Comparison of ENCODE assay signal across 2 cellular contexts in genomic region chr10:2890093-2890492, GRCh38.
TF ChIP-seq lines count a peak whose summit lies in the region.

No MANE protein-coding gene starts in this region.

TF ChIP-seq in SK-N-SH, 30 proteins besides CTCF, POLR2A, EP300 and RAD21 (continued from another document):
- TF ChIP-seq, protein P1, sequence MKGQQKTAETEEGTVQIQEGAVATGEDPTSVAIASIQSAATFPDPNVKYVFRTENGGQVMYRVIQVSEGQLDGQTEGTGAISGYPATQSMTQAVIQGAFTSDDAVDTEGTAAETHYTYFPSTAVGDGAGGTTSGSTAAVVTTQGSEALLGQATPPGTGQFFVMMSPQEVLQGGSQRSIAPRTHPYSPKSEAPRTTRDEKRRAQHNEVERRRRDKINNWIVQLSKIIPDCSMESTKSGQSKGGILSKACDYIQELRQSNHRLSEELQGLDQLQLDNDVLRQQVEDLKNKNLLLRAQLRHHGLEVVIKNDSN (IDR thresholded peaks at IDR 0.05; ENCODE audit: borderline replicate concordance, low read depth): no peak
- TF ChIP-seq TCF12 (IDR thresholded peaks at IDR 0.05) (no peak), MEF2A (IDR thresholded peaks at IDR 0.05; ENCODE audit: borderline replicate concordance, low read depth) (no peak), RFX5 (IDR thresholded peaks at IDR 0.05; ENCODE audit: low read length) (no peak), YY1 (IDR thresholded peaks at IDR 0.05; ENCODE audit: low read depth) (no peak), CHD2 (IDR thresholded peaks at IDR 0.05; ENCODE audit: low read length, partially characterized antibody) (no peak), RXRA (IDR thresholded peaks at IDR 0.05; ENCODE audit: borderline replicate concordance, low read depth) (no peak)
- TF ChIP-seq, protein P2, sequence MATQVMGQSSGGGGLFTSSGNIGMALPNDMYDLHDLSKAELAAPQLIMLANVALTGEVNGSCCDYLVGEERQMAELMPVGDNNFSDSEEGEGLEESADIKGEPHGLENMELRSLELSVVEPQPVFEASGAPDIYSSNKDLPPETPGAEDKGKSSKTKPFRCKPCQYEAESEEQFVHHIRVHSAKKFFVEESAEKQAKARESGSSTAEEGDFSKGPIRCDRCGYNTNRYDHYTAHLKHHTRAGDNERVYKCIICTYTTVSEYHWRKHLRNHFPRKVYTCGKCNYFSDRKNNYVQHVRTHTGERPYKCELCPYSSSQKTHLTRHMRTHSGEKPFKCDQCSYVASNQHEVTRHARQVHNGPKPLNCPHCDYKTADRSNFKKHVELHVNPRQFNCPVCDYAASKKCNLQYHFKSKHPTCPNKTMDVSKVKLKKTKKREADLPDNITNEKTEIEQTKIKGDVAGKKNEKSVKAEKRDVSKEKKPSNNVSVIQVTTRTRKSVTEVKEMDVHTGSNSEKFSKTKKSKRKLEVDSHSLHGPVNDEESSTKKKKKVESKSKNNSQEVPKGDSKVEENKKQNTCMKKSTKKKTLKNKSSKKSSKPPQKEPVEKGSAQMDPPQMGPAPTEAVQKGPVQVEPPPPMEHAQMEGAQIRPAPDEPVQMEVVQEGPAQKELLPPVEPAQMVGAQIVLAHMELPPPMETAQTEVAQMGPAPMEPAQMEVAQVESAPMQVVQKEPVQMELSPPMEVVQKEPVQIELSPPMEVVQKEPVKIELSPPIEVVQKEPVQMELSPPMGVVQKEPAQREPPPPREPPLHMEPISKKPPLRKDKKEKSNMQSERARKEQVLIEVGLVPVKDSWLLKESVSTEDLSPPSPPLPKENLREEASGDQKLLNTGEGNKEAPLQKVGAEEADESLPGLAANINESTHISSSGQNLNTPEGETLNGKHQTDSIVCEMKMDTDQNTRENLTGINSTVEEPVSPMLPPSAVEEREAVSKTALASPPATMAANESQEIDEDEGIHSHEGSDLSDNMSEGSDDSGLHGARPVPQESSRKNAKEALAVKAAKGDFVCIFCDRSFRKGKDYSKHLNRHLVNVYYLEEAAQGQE (IDR thresholded peaks at IDR 0.05; ENCODE audit: low read depth, low read length): no peak
- TF ChIP-seq, protein P3, sequence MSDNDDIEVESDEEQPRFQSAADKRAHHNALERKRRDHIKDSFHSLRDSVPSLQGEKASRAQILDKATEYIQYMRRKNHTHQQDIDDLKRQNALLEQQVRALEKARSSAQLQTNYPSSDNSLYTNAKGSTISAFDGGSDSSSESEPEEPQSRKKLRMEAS (IDR thresholded peaks at IDR 0.05; ENCODE audit: low read depth): no peak

TF ChIP-seq in SK-N-SH treated with all-trans-retinoic acid at 6 μM for 48 hours, 23 proteins besides CTCF, POLR2A, EP300 and RAD21 (continued from another document):
- no peak for TF ChIP-seq CSDC2 (CRISPR knock-in tag; IDR thresholded peaks at IDR 0.05)
- no peak for TF ChIP-seq OSR1 (CRISPR knock-in tag; IDR thresholded peaks at IDR 0.05)
- TF ChIP-seq GLIS3 (CRISPR knock-in tag; IDR thresholded peaks at IDR 0.05): no peak
- no peak for TF ChIP-seq ZNF8 (CRISPR knock-in tag; IDR thresholded peaks at IDR 0.05)
- TF ChIP-seq ZFP30 (CRISPR knock-in tag; IDR thresholded peaks at IDR 0.05): no peak
- no peak for TF ChIP-seq ZC3H10 (CRISPR knock-in tag; IDR thresholded peaks at IDR 0.05)
- no peak for TF ChIP-seq ZNF565 (CRISPR knock-in tag; conservative IDR thresholded peaks at IDR 0.05; ENCODE audit: low read depth)
- no peak for TF ChIP-seq TCF4 (CRISPR knock-in tag; IDR thresholded peaks at IDR 0.05; ENCODE audit: borderline replicate concordance)
